ENCODE assay signal across 11 cellular contexts in genomic region chr6:17115251-17116089, GRCh38. TPM values are rescaled to one million over a fixed set of nuclear protein-coding genes. Genes with fewer than 3 reads are reported as not detected.
A peak's percentile ranks its signal among the peaks of the same experiment; 100 is the strongest.
DNase-seq lines count a peak whose midpoint lies in the region; ATAC-seq and TF ChIP-seq lines count a peak whose summit lies in the region.
"Had no signal": no experiment of that assay in that cellular context is flagged by ENCODE, and none has a peak within 500 bp of the region (broad histone marks: within the 10 kb centered on the region; RNA-seq: fewer than 3 reads in every experiment).

No MANE protein-coding gene starts in this region.

- no peaks in the 10 kb centered on the region for H3K27me3 ChIP-seq in lower lobe of right lung (ENCODE audit: low read depth)

- no peaks in the 10 kb centered on the region for H3K9me3 Mint-ChIP-seq in chondrocyte (ENCODE audit: low read depth)

- H3K4me1 Mint-ChIP-seq in chondrocyte (ENCODE audit: low read depth) = peaks cover 16% of the 10 kb centered on the region
- H3K4me1 Mint-ChIP-seq: naive B cell had no signal

- TF ChIP-seq CTCF in chondrocyte (IDR thresholded peaks at IDR 0.05) = no peak
- TF ChIP-seq CTCF in lower lobe of right lung (IDR thresholded peaks at IDR 0.05) = no peak

- no peaks in the 10 kb centered on the region for H3K4me1 ChIP-seq in lower lobe of right lung

- no peak overlapping the region for H3K4me3 ChIP-seq in lower lobe of right lung

- no peak overlapping the region for H3K27ac ChIP-seq in lower lobe of right lung

- intact Hi-C loops in lower lobe of right lung (cut with DNase I) = no loop called here

- no peaks in the 10 kb centered on the region for H3K27me3 Mint-ChIP-seq in chondrocyte (ENCODE audit: low read depth)

- H3K9me3 ChIP-seq in lower lobe of right lung = no peaks in the 10 kb centered on the region

- peak; percentile 84 to 89 for ATAC-seq in lower lobe of right lung
- no peak for ATAC-seq in HG02870 (IDR thresholded peaks at IDR 0.05; ENCODE audit: unreplicated experiment)

- no peaks in the 10 kb centered on the region for H3K36me3 ChIP-seq in lower lobe of right lung

- DNase-seq in AG08396 (ENCODE audit: low spot score) (peak; percentile 75), LHCN-M2 (ENCODE audit: low read depth) (peak; percentile 78), chondrocyte (ENCODE audit: low spot score) (no peak), lower lobe of right lung (no peak), NCI-H1048 (lab: John Stamatoyannopoulos, UW) (no peak), globus pallidus (ENCODE audit: low spot score) (no peak), cortex of kidney (lab: John Stamatoyannopoulos, UW) (no peak)
- DNase-seq: activated T-cell treated with anti-CD3 and anti-CD28 coated beads, Interleukin-2, amount 50 U/mL, for 1 hour; naive B cell; NCI-H524 treated with DMSO at 0.1 percent for 48 hours had no signal

- H3K27ac Mint-ChIP-seq in chondrocyte (ENCODE audit: unreplicated experiment) = peak overlapping the region; percentile 68

- H3K36me3 Mint-ChIP-seq in chondrocyte (ENCODE audit: low read depth) = no peaks in the 10 kb centered on the region
- H3K36me3 Mint-ChIP-seq: naive B cell had no signal

- no peak overlapping the region for H3K4me3 Mint-ChIP-seq in chondrocyte (ENCODE audit: unreplicated experiment)
- H3K4me3 Mint-ChIP-seq: naive B cell had no signal

RNA-seq across cellular contexts. Expression of gene STMND1, which starts 13.6 kb away (rescaled TPM):
- not detected in 2 replicates for total RNA-seq in LHCN-M2 (2014; rRNA removed)
- polyA plus RNA-seq in LHCN-M2 (2012) = not detected
- not detected in 3 replicates for total RNA-seq in chondrocyte
- total RNA-seq in lower lobe of right lung = 4.9 TPM

Comparison
In these comparisons a context has a peak if more than half of its experiments do, and no peak if none do; other contexts are left out.
1. DNase-seq: peak in AG08396 (single experiment) and LHCN-M2 (single experiment); none in chondrocyte (single experiment), lower lobe of right lung (single experiment), NCI-H1048 (single experiment), globus pallidus (single experiment) and cortex of kidney (single experiment).